10 cellular contexts compared by ENCODE assay signal in genomic region chr11:60978546-60979380, GRCh38. TPM values are rescaled to one million over a fixed set of nuclear protein-coding genes. Genes with fewer than 3 reads are reported as not detected.
DNase-seq lines count a peak whose midpoint lies in the region; ATAC-seq and TF ChIP-seq lines count a peak whose summit lies in the region.
"Had no signal": no experiment of that assay in that cellular context is flagged by ENCODE, and none has a peak within 500 bp of the region (broad histone marks: within the 10 kb centered on the region; RNA-seq: fewer than 3 reads in every experiment).

No MANE protein-coding gene starts in this region.

- TF ChIP-seq POLR2A in NB4 (IDR thresholded peaks at IDR 0.05; ENCODE audit: extremely low read depth, insufficient read length), result no peak

- no peak overlapping the region for H3K4me3 ChIP-seq in NB4 (ENCODE audit: low read depth, low read length)

- TF ChIP-seq CTCF in NB4 (IDR thresholded peaks at IDR 0.05; ENCODE audit: low read depth, low read length), result no peak

- DNase-seq in CD1c-positive myeloid dendritic cell (ENCODE audit: extremely low spot score) (peak; percentile 85), NB4 (ENCODE audit: low read depth) (peak; percentile 98), activated T-cell treated with anti-CD3 and anti-CD28 coated beads for 48 hours (ENCODE audit: low read depth) (peak; percentile 78), myocyte (ENCODE audit: low read depth) (peak; percentile 86), cerebellar cortex (ENCODE audit: low spot score) (no peak)

- ATAC-seq in GM18511 (IDR thresholded peaks at IDR 0.05; ENCODE audit: unreplicated experiment), result no peak
- ATAC-seq in HG02763 (IDR thresholded peaks at IDR 0.05; ENCODE audit: unreplicated experiment), result no peak
- ATAC-seq in GM19023 (IDR thresholded peaks at IDR 0.05; ENCODE audit: unreplicated experiment), result no peak
- ATAC-seq: sciatic nerve had no signal

RNA-seq across cellular contexts. Expression of gene CD6, which starts 7.3 kb away (rescaled TPM):
- total RNA-seq in myocyte, result 0.08 TPM in 1 of 2 replicates, not detected in the other
- not detected for polyA plus RNA-seq in myocyte (2012)
- total RNA-seq: OCI-LY7 had no signal

RNA-seq across cellular contexts. Expression of gene SLC15A3, which starts 26.8 kb away (rescaled TPM):
- 9.4 and 17.0 TPM in 2 replicates for total RNA-seq in myocyte
- 20.4 TPM for polyA plus RNA-seq in myocyte (2012)

RNA-seq across cellular contexts. Expression of gene TMEM132A, which starts 54.5 kb away (rescaled TPM):
- 76.1 and 94.4 TPM in 2 replicates for total RNA-seq in myocyte
- 115 TPM for polyA plus RNA-seq in myocyte (2012)
